Comparison of ENCODE assay signal across 8 cellular contexts in genomic region chr6:138517635-138518034, GRCh38. TPM values are rescaled to one million over a fixed set of nuclear protein-coding genes. Genes with fewer than 3 reads are reported as not detected.
DNase-seq lines count a peak whose midpoint lies in the region; ATAC-seq and TF ChIP-seq lines count a peak whose summit lies in the region.

No MANE protein-coding gene starts in this region.

- TF ChIP-seq CTCF in NB4 (IDR thresholded peaks at IDR 0.05; ENCODE audit: low read depth, low read length), result peak; percentile 91

- no peak overlapping the region for H3K4me3 ChIP-seq in NB4 (ENCODE audit: low read depth, low read length)

- no peak for TF ChIP-seq POLR2A in NB4 (IDR thresholded peaks at IDR 0.05; ENCODE audit: extremely low read depth, insufficient read length)

- ATAC-seq in HG02642 (IDR thresholded peaks at IDR 0.05; ENCODE audit: poor library complexity, unreplicated experiment), result peak; percentile 93
- ATAC-seq in esophagus mucosa, result peak; percentile 91

- intact Hi-C loops in posterior vena cava (cut with DNase I), result no loop called here

- DNase-seq in DMS 273 (lab: John Stamatoyannopoulos, UW; ENCODE audit: unreplicated experiment), result peak; percentile 46
- DNase-seq in DMS 273 treated with DMSO at 0.1 percent for 48 hours (lab: John Stamatoyannopoulos, UW), result no peak
- DNase-seq in NB4 (ENCODE audit: low read depth), result peak; percentile 71
- peak; percentile 77 for DNase-seq in activated CD8-positive, alpha-beta memory T cell treated with anti-CD3 and anti-CD28 coated beads for 24 hours
- DNase-seq in posterior vena cava (ENCODE audit: low spot score), result peak; percentile 81
- no peak for DNase-seq in NCI-H2107 treated with DMSO at 0.1 percent for 48 hours (lab: John Stamatoyannopoulos, UW; ENCODE audit: unreplicated experiment)

RNA-seq across cellular contexts. Expression of gene NHSL1, which starts 18.3 kb away (rescaled TPM):
- total RNA-seq in esophagus mucosa, result 34.8 TPM
- 10 to 100 TPM; 13.3 to 15.5 TPM for total RNA-seq in posterior vena cava

Comparison
In these comparisons a context has a peak if more than half of its experiments do, and no peak if none do; other contexts are left out.
1. DNase-seq: peak in DMS 273 (single experiment), NB4 (single experiment), activated CD8-positive, alpha-beta memory T cell treated with anti-CD3 and anti-CD28 coated beads for 24 hours (single experiment) and posterior vena cava (single experiment); none in DMS 273 treated with DMSO at 0.1 percent for 48 hours (single experiment) and NCI-H2107 treated with DMSO at 0.1 percent for 48 hours (single experiment).